ENCODE assay signal across 21 cellular contexts in the genomic region with DNA sequence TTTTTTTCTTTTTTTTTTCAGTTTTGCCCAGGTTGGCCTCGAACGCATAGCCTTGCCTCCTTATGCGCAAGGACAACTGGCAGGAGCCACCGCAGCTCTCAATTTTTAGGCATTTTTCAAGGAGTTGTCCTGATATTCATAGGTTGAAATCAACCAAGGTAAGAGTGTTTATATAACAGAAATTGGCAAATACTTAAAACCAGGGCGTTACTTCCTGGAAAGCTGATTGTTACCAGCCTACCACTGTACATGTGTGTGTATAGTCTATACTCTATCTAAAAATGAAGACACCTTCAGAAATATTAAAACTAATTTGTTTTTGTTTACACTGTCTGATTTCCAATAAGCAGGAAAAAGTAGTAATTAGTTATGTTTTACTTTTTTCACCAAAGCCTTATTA. TPM values are rescaled to one million over a fixed set of nuclear protein-coding genes. Genes with fewer than 3 reads are reported as not detected.
DNase-seq lines count a peak whose midpoint lies in the region; ATAC-seq, FAIRE-seq and TF ChIP-seq lines count a peak whose summit lies in the region.
"Had no signal": no experiment of that assay in that cellular context is flagged by ENCODE, and none has a peak within 500 bp of the region (broad histone marks: within the 10 kb centered on the region; RNA-seq: fewer than 3 reads in every experiment).

No MANE protein-coding gene starts in this region.

- no peaks in the 10 kb centered on the region for H3K9me3 ChIP-seq in SK-N-MC (ENCODE audit: low read depth, low read length)
- no peaks in the 10 kb centered on the region for H3K9me3 ChIP-seq in upper lobe of right lung
- H3K9me3 ChIP-seq: HAP-1 had no signal

- H3K9me3 Mint-ChIP-seq in stimulated activated memory B cell treated with anti-CD40 and anti-IgM and Interleukin-4, amounts not matched to agents 10 μg/mL and 1 μg/mL and 100 μg/mL, for 72 hours: no peaks in the 10 kb centered on the region
- H3K9me3 Mint-ChIP-seq: GM23338, HFFc6 had no signal

- no peaks in the 10 kb centered on the region for H3K4me1 Mint-ChIP-seq in stimulated activated memory B cell treated with anti-CD40 and anti-IgM and Interleukin-4, amounts not matched to agents 10 μg/mL and 1 μg/mL and 100 μg/mL, for 72 hours
- H3K4me1 Mint-ChIP-seq: CD4-positive, alpha-beta memory T cell had no signal

- no peak for TF ChIP-seq POLR2A in H54 (IDR thresholded peaks at IDR 0.05; ENCODE audit: low read depth, low read length)

- H3K4me3 Mint-ChIP-seq in stimulated activated memory B cell treated with anti-CD40 and anti-IgM and Interleukin-4, amounts not matched to agents 10 μg/mL and 1 μg/mL and 100 μg/mL, for 72 hours: no peak overlapping the region
- H3K4me3 Mint-ChIP-seq: CD4-positive, alpha-beta memory T cell; GM23338; HFFc6 had no signal

- intact Hi-C loops in upper lobe of right lung (cut with DNase I): no loop called here

- peak overlapping the region; percentile 33 for H3K9ac ChIP-seq in SK-N-MC (ENCODE audit: insufficient read length)

- no peaks in the 10 kb centered on the region for H3K27me3 ChIP-seq in upper lobe of right lung

- peak; percentile 49 for ATAC-seq in upper lobe of right lung
- no peak for ATAC-seq in HG02970 (IDR thresholded peaks at IDR 0.05; ENCODE audit: low FRiP score, unreplicated experiment)
- ATAC-seq in stimulated activated memory B cell treated with anti-CD40 and anti-IgM and Interleukin-4, amounts not matched to agents 10 μg/mL and 1 μg/mL and 100 μg/mL, for 72 hours: no peak
- ATAC-seq: GM12878, GM23338 had no signal

- no peak for TF ChIP-seq CTCF in upper lobe of right lung (IDR thresholded peaks at IDR 0.05)

- DNase-seq in NCI-H510A treated with DMSO at 0.1 percent for 48 hours (lab: John Stamatoyannopoulos, UW): peak; percentile 12
- DNase-seq in NCI-H510A (lab: John Stamatoyannopoulos, UW): no peak
- DNase-seq in H54 (ENCODE audit: insufficient read length, low spot score): no peak
- DNase-seq in SK-N-MC (ENCODE audit: low read depth, low spot score): no peak
- no peak for DNase-seq in upper lobe of right lung
- DNase-seq in iPS-NIHi11 (ENCODE audit: low spot score): no peak
- DNase-seq: 8988T; C1 segment of cervical spinal cord; Calu3; CD4-positive, alpha-beta memory T cell; COR-L47; DMS79; EL; GDM1; HFFc6 had no signal

- peak; percentile 50 for FAIRE-seq in H54 (lab: Jason Lieb, UNC)
- FAIRE-seq: GM12878, GM19239 had no signal

- no peak overlapping the region for H3K27ac Mint-ChIP-seq in stimulated activated memory B cell treated with anti-CD40 and anti-IgM and Interleukin-4, amounts not matched to agents 10 μg/mL and 1 μg/mL and 100 μg/mL, for 72 hours
- H3K27ac Mint-ChIP-seq: CD4-positive, alpha-beta memory T cell; GM23338; HFFc6 had no signal

- H3K36me3 Mint-ChIP-seq in stimulated activated memory B cell treated with anti-CD40 and anti-IgM and Interleukin-4, amounts not matched to agents 10 μg/mL and 1 μg/mL and 100 μg/mL, for 72 hours: no peaks in the 10 kb centered on the region
- H3K36me3 Mint-ChIP-seq: CD4-positive, alpha-beta memory T cell had no signal

- no peaks in the 10 kb centered on the region for H3K27me3 Mint-ChIP-seq in stimulated activated memory B cell treated with anti-CD40 and anti-IgM and Interleukin-4, amounts not matched to agents 10 μg/mL and 1 μg/mL and 100 μg/mL, for 72 hours
- H3K27me3 Mint-ChIP-seq: CD4-positive, alpha-beta memory T cell had no signal

- H3K27ac ChIP-seq in SK-N-MC (no peak overlapping the region; the same call in 1 of the 2 replicates), upper lobe of right lung (no peak overlapping the region)

- H3K36me3 ChIP-seq in SK-N-MC (ENCODE audit: insufficient read depth, low read length) (no peaks in the 10 kb centered on the region), upper lobe of right lung (no peaks in the 10 kb centered on the region)
- H3K36me3 ChIP-seq: HAP-1 had no signal

- H3K4me3 ChIP-seq in SK-N-MC: peak overlapping the region; percentile 53
- no peak overlapping the region for H3K4me3 ChIP-seq in upper lobe of right lung
- H3K4me3 ChIP-seq: GM12878, GM23338, HAP-1 had no signal

- no peaks in the 10 kb centered on the region for H3K4me1 ChIP-seq in upper lobe of right lung

RNA-seq across cellular contexts. Expression of gene GPC6, which starts 39.2 kb away (rescaled TPM):
- 8.4 TPM for total RNA-seq in upper lobe of right lung
- total RNA-seq: Calu3; CD4-positive, alpha-beta memory T cell; GM12878 had no signal
